18 cellular contexts compared by ENCODE assay signal in genomic region chr18:14025306-14025940, GRCh38.
A peak's percentile ranks its signal among the peaks of the same experiment; 100 is the strongest.
DNase-seq lines count a peak whose midpoint lies in the region; ATAC-seq and TF ChIP-seq lines count a peak whose summit lies in the region.
"Had no signal": no experiment of that assay in that cellular context is flagged by ENCODE, and none has a peak within 500 bp of the region (broad histone marks: within the 10 kb centered on the region; RNA-seq: fewer than 3 reads in every experiment).

No MANE protein-coding gene starts in this region.

- TF ChIP-seq CTCF in WTC11 (IDR thresholded peaks at IDR 0.05) = no peak

- H3K36me3 Mint-ChIP-seq in WTC11 = peaks cover 4% of the 10 kb centered on the region; the same call in 1 of the 2 replicates

- DNase-seq in H7 (peak; percentile 23), WTC11 (ENCODE audit: low spot score) (peak; percentile 39), myocyte (ENCODE audit: low read depth) (peak; percentile 51), NCI-H2081 (lab: John Stamatoyannopoulos, UW) (no peak), NCI-H1436 treated with DMSO at 0.1 percent for 48 hours (lab: John Stamatoyannopoulos, UW) (no peak), NCI-H146 treated with DMSO at 0.1 percent for 48 hours (lab: John Stamatoyannopoulos, UW; ENCODE audit: unreplicated experiment) (no peak), OCI-M2 (lab: John Stamatoyannopoulos, UW; ENCODE audit: unreplicated experiment) (no peak)
- DNase-seq: DMS153, Kasumi-1, NCI-H1105 treated with DMSO at 0.1 percent for 48 hours, NCI-H187 treated with DMSO at 0.1 percent for 48 hours, NCI-H526 treated with DMSO at 0.1 percent for 48 hours, OCI-M1, RPMI8226, SIG-M5 had no signal

- H3K9me3 Mint-ChIP-seq in WTC11 = peaks cover 13% of the 10 kb centered on the region

- H3K4me3 ChIP-seq in H7 (ENCODE audit: insufficient read depth, low read depth, low read length) (no peak overlapping the region), iPS-15b (ENCODE audit: low read depth, low read length) (peak overlapping the region; percentile 36)
- H3K4me3 ChIP-seq: A549 had no signal

- peaks cover 50% of the 10 kb centered on the region for H3K4me1 Mint-ChIP-seq in WTC11
- H3K4me1 Mint-ChIP-seq: IgD-negative memory B cell had no signal

- peak; percentile 89 for ATAC-seq in WTC11
- ATAC-seq: A549 had no signal

- H3K27ac Mint-ChIP-seq in WTC11 = peak overlapping the region; percentile 65
- H3K27ac Mint-ChIP-seq: IgD-negative memory B cell had no signal

- H3K27me3 ChIP-seq in H7 (ENCODE audit: control insufficient read depth, insufficient read depth, low read length) (no peaks in the 10 kb centered on the region), iPS-15b (ENCODE audit: control insufficient read depth, insufficient read depth, low read length) (no peaks in the 10 kb centered on the region)

- H3K9ac ChIP-seq in iPS-15b (ENCODE audit: low read depth, low read length) = no peak overlapping the region

- H3K27me3 Mint-ChIP-seq in WTC11 (ENCODE audit: low read depth) = no peaks in the 10 kb centered on the region; the same call in 1 of the 2 replicates

- CTCF ChIA-PET in WTC11 (lab: Charles Lee) = no interaction called here

- peaks cover 32% of the 10 kb centered on the region for H3K4me1 ChIP-seq in iPS-15b (ENCODE audit: control insufficient read depth, insufficient read depth, low read length)
- H3K4me1 ChIP-seq: A549 had no signal

- H3K36me3 ChIP-seq in H7 (replicated peaks; ENCODE audit: control insufficient read depth, insufficient read depth, low read length) (no peaks in the 10 kb centered on the region), iPS-15b (ENCODE audit: control insufficient read depth, insufficient read depth, low read length) (no peaks in the 10 kb centered on the region)

- POLR2A ChIA-PET in WTC11 (lab: Charles Lee) = no interaction called here

- H3K9me3 ChIP-seq in iPS-15b (ENCODE audit: control insufficient read depth, insufficient read depth, low read length) = no peaks in the 10 kb centered on the region
- H3K9me3 ChIP-seq: A549 had no signal

- H3K4me3 Mint-ChIP-seq in WTC11 = peak overlapping the region; percentile 21
- H3K4me3 Mint-ChIP-seq: IgD-negative memory B cell had no signal

TF ChIP-seq in WTC11, 78 proteins besides CTCF, POLR2A, EP300 and RAD21:
- TF ChIP-seq ZSCAN18 (CRISPR knock-in tag; IDR thresholded peaks at IDR 0.05) (0 out of 2 replicates have a peak, but pooled peaks have one; percentile 48), ZNF423 (CRISPR knock-in tag; IDR thresholded peaks at IDR 0.05) (peak; percentile 63; the same call in 1 of the 2 replicates), FOXP4 (CRISPR knock-in tag; IDR thresholded peaks at IDR 0.05) (peak; percentile 9; the same call in 1 of the 2 replicates), SMAD4 (CRISPR knock-in tag; IDR thresholded peaks at IDR 0.05) (no peak)
- TF ChIP-seq, protein P1, sequence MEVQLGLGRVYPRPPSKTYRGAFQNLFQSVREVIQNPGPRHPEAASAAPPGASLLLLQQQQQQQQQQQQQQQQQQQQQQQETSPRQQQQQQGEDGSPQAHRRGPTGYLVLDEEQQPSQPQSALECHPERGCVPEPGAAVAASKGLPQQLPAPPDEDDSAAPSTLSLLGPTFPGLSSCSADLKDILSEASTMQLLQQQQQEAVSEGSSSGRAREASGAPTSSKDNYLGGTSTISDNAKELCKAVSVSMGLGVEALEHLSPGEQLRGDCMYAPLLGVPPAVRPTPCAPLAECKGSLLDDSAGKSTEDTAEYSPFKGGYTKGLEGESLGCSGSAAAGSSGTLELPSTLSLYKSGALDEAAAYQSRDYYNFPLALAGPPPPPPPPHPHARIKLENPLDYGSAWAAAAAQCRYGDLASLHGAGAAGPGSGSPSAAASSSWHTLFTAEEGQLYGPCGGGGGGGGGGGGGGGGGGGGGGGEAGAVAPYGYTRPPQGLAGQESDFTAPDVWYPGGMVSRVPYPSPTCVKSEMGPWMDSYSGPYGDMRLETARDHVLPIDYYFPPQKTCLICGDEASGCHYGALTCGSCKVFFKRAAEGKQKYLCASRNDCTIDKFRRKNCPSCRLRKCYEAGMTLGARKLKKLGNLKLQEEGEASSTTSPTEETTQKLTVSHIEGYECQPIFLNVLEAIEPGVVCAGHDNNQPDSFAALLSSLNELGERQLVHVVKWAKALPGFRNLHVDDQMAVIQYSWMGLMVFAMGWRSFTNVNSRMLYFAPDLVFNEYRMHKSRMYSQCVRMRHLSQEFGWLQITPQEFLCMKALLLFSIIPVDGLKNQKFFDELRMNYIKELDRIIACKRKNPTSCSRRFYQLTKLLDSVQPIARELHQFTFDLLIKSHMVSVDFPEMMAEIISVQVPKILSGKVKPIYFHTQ (CRISPR knock-in tag; IDR thresholded peaks at IDR 0.05) = 0 out of 2 replicates have a peak, but pooled peaks have one; percentile 40

Comparison
In these comparisons a context has a peak if more than half of its experiments do, and no peak if none do; other contexts are left out.
1. DNase-seq: peak in H7 (single experiment), WTC11 (single experiment) and myocyte (single experiment); none in NCI-H2081 (0 of 2), NCI-H1436 treated with DMSO at 0.1 percent for 48 hours (single experiment), NCI-H146 treated with DMSO at 0.1 percent for 48 hours (single experiment) and OCI-M2 (single experiment).